ENCODE assay signal across 8 cellular contexts in the genomic region with DNA sequence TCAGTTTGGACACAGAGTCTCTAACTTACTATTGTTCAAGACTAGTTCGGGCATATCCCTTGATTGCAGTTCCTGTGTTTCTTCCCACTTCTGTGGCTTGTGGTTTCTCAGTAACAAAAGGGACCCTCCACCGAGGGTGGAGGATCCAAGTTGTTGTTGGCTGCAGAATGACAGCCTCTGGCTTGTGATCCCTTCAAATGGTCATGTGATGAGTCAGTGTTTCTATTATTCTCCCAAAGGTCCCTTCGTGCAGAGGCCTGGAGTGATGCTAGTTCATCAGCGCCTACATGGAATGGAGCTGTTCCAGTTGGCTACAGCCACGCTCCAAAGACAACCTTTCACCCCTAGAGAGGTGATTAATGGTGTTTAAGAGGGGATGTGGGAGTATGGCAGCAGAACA. TPM values are rescaled to one million over a fixed set of nuclear protein-coding genes. Genes with fewer than 3 reads are reported as not detected.
DNase-seq lines count a peak whose midpoint lies in the region; ATAC-seq and TF ChIP-seq lines count a peak whose summit lies in the region.

No MANE protein-coding gene starts in this region.

- intact Hi-C loops in activated naive CD4-positive, alpha-beta T cell treated with anti-CD3 and anti-CD28 coated beads for 36 hours (cut with micrococcal nuclease) = no loop called here

- H3K4me3 Mint-ChIP-seq in activated naive CD4-positive, alpha-beta T cell treated with anti-CD3 and anti-CD28 coated beads for 36 hours = no peak overlapping the region
- H3K4me3 Mint-ChIP-seq in type B pancreatic cell = peak overlapping the region; percentile 40

- CTCF ChIA-PET in activated naive CD4-positive, alpha-beta T cell treated with anti-CD3 and anti-CD28 coated beads for 36 hours (lab: Charles Lee) = interaction anchor here (0.8 to 1.4 kb wide), 2 partner anchors 39 to 46 kb away, joined by 4 to 7 read pairs; no protein-coding TSS in a partner anchor

- TF ChIP-seq CTCF in type B pancreatic cell (conservative IDR thresholded peaks at IDR 0.05) = no peak

- no peak for DNase-seq in activated naive CD4-positive, alpha-beta T cell treated with anti-CD3 and anti-CD28 coated beads for 36 hours
- no peak for DNase-seq in activated naive CD4-positive, alpha-beta T cell treated with anti-CD3 and anti-CD28 coated beads, Interleukin-2, amount 50 U/mL, for 16 hours
- peak; percentile 64 for DNase-seq in amniotic epithelial cell (ENCODE audit: low read depth)
- peak; percentile 72 for DNase-seq in islet precursor cell
- DNase-seq in type B pancreatic cell (ENCODE audit: extremely low spot score, unreplicated experiment) = no peak
- DNase-seq in NCI-H446 treated with DMSO at 0.1 percent for 48 hours (lab: John Stamatoyannopoulos, UW) = no peak

- no peak for ATAC-seq in HG02973 (IDR thresholded peaks at IDR 0.05; ENCODE audit: unreplicated experiment)
- no peak for ATAC-seq in GM21390 (IDR thresholded peaks at IDR 0.05; ENCODE audit: unreplicated experiment)

- peak overlapping the region; percentile 67 for H3K27ac Mint-ChIP-seq in activated naive CD4-positive, alpha-beta T cell treated with anti-CD3 and anti-CD28 coated beads for 36 hours
- H3K27ac Mint-ChIP-seq in type B pancreatic cell = peak overlapping the region; percentile 10

- peaks cover 5% of the 10 kb centered on the region for H3K27me3 Mint-ChIP-seq in activated naive CD4-positive, alpha-beta T cell treated with anti-CD3 and anti-CD28 coated beads for 36 hours (ENCODE audit: low read depth)
- H3K27me3 Mint-ChIP-seq in type B pancreatic cell = peaks cover 12% of the 10 kb centered on the region

- no peaks in the 10 kb centered on the region for H3K9me3 Mint-ChIP-seq in activated naive CD4-positive, alpha-beta T cell treated with anti-CD3 and anti-CD28 coated beads for 36 hours
- no peaks in the 10 kb centered on the region for H3K9me3 Mint-ChIP-seq in type B pancreatic cell

- H3K36me3 Mint-ChIP-seq in activated naive CD4-positive, alpha-beta T cell treated with anti-CD3 and anti-CD28 coated beads for 36 hours (ENCODE audit: low read depth) = peaks cover 36% of the 10 kb centered on the region
- peaks cover 36% of the 10 kb centered on the region for H3K36me3 Mint-ChIP-seq in type B pancreatic cell

- H3K4me1 Mint-ChIP-seq in activated naive CD4-positive, alpha-beta T cell treated with anti-CD3 and anti-CD28 coated beads for 36 hours (ENCODE audit: low read depth) = peaks cover 31% of the 10 kb centered on the region
- H3K4me1 Mint-ChIP-seq in type B pancreatic cell (ENCODE audit: unreplicated experiment) = peaks cover 24% of the 10 kb centered on the region

RNA-seq across cellular contexts. Expression of a gene that starts 2.6 kb away (rescaled TPM):
- 1 to 10 TPM; 6.6 TPM for total RNA-seq in activated naive CD4-positive, alpha-beta T cell treated with anti-CD3 and anti-CD28 coated beads for 36 hours
- total RNA-seq in type B pancreatic cell (ENCODE audit: low replicate concordance) = 5.4 and 20.0 TPM in 2 replicates

RNA-seq across cellular contexts. Expression of a gene that starts 35.2 kb away (rescaled TPM):
- total RNA-seq in activated naive CD4-positive, alpha-beta T cell treated with anti-CD3 and anti-CD28 coated beads for 36 hours = 100 to 1,000 TPM; 227 to 236 TPM
- 234 and 279 TPM in 2 replicates for total RNA-seq in type B pancreatic cell (ENCODE audit: low replicate concordance)

RNA-seq across cellular contexts. Expression of a gene that starts 35.3 kb away (rescaled TPM):
- total RNA-seq in activated naive CD4-positive, alpha-beta T cell treated with anti-CD3 and anti-CD28 coated beads for 36 hours = 100 to 1,000 TPM; 146 to 154 TPM
- total RNA-seq in type B pancreatic cell (ENCODE audit: low replicate concordance) = 66.9 and 72.6 TPM in 2 replicates

RNA-seq across cellular contexts. Expression of a gene that starts 56.8 kb away (rescaled TPM):
- total RNA-seq in activated naive CD4-positive, alpha-beta T cell treated with anti-CD3 and anti-CD28 coated beads for 36 hours = not detected
- 0.62 and 2.9 TPM in 2 replicates for total RNA-seq in type B pancreatic cell (ENCODE audit: low replicate concordance)

Comparison
In these comparisons a context has a peak if more than half of its experiments do, and no peak if none do; other contexts are left out.
1. DNase-seq: peak in amniotic epithelial cell (single experiment) and islet precursor cell (single experiment); none in activated naive CD4-positive, alpha-beta T cell treated with anti-CD3 and anti-CD28 coated beads for 36 hours (single experiment), activated naive CD4-positive, alpha-beta T cell treated with anti-CD3 and anti-CD28 coated beads, Interleukin-2, amount 50 U/mL, for 16 hours (single experiment), type B pancreatic cell (single experiment) and NCI-H446 treated with DMSO at 0.1 percent for 48 hours (single experiment).